ENCODE assay signal across 16 cellular contexts in the genomic region with DNA sequence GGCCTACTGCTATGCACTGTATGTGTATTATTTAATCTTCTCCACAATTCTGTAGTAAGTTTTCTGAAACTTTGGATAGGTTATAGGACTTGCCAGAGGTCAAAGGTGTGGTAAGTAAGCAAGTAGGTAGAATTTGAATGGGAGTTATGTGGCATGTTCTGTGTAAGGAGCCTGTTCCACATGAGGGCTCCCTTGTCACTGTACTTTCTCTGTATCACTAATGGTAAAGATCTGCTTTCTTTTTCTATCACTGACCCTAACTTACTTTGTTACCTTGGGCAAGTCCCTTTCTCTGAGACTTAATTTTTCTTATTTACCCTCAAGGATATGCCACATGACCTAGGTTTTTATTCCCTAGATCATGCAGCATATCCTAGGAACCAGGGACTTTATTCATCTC. TPM values are rescaled to one million over a fixed set of nuclear protein-coding genes. Genes with fewer than 3 reads are reported as not detected.
DNase-seq lines count a peak whose midpoint lies in the region; ATAC-seq, FAIRE-seq and TF ChIP-seq lines count a peak whose summit lies in the region.
"Had no signal": no experiment of that assay in that cellular context is flagged by ENCODE, and none has a peak within 500 bp of the region (broad histone marks: within the 10 kb centered on the region; RNA-seq: fewer than 3 reads in every experiment).

No MANE protein-coding gene starts in this region.

- TF ChIP-seq RAD21 in GM12878 (IDR thresholded peaks at IDR 0.05; ENCODE audit: insufficient read depth, low read depth, low read length): no peak

- H4K20me1 ChIP-seq in GM12878 (ENCODE audit: control insufficient read depth, insufficient read depth): peaks cover 9% of the 10 kb centered on the region

- TF ChIP-seq POLR2A in GM12878 (IDR thresholded peaks at IDR 0.05; ENCODE audit: low read depth, low read length) (no peak), thyroid gland (IDR thresholded peaks at IDR 0.05) (no peak)

- BruUV-seq in GM12878 (replicated peaks; lab: Mats Ljungman, UMichigan): no TSS peak

- TF ChIP-seq CTCF in HFFc6 (IDR thresholded peaks at IDR 0.05) (no peak), GM12878 (IDR thresholded peaks at IDR 0.05 in 2 of 3, conservative IDR thresholded peaks at IDR 0.05 in 1 of 3; ENCODE audit: control insufficient read depth in 2 of 3, extremely low read depth in 1 of 3, insufficient read depth in 1 of 3, low read depth in 3 of 3, low read length in 3 of 3) (no peak), thyroid gland (IDR thresholded peaks at IDR 0.05) (no peak), GM13977 (IDR thresholded peaks at IDR 0.05; ENCODE audit: extremely low read depth, insufficient read depth, missing control alignments) (no peak)

- SMC1A ChIA-PET in GM12878 (lab: Charles Lee; ENCODE audit: uncharacterized antibody, unreplicated experiment): interaction anchor here (0.7 to 2.0 kb wide), 2 partner anchors 7 to 25 kb away, joined by 3 to 7 read pairs; no protein-coding TSS in a partner anchor

- H3K4me3 ChIP-seq in GM12878: no peak overlapping the region
- no peak overlapping the region for H3K4me3 ChIP-seq in thyroid gland (replicated peaks in 1 of 3)
- H3K4me3 ChIP-seq: heart right ventricle had no signal

- H3K9me3 Mint-ChIP-seq in activated naive CD8-positive, alpha-beta T cell (ENCODE audit: low read depth): no peaks in the 10 kb centered on the region
- H3K9me3 Mint-ChIP-seq in activated naive CD8-positive, alpha-beta T cell treated with anti-CD3 and anti-CD28 coated beads for 36 hours: no peaks in the 10 kb centered on the region
- H3K9me3 Mint-ChIP-seq in HFFc6: no peaks in the 10 kb centered on the region
- H3K9me3 Mint-ChIP-seq: activated naive CD4-positive, alpha-beta T cell treated with anti-CD3 and anti-CD28 coated beads, Interleukin-2, amount 10 ng/mL, durations not matched to agents 7 days and 5 days had no signal

- peak overlapping the region; percentile 75 for H3K27ac Mint-ChIP-seq in activated naive CD8-positive, alpha-beta T cell
- H3K27ac Mint-ChIP-seq in activated naive CD8-positive, alpha-beta T cell treated with anti-CD3 and anti-CD28 coated beads for 36 hours: no peak overlapping the region
- peak overlapping the region; percentile 64 for H3K27ac Mint-ChIP-seq in HFFc6
- H3K27ac Mint-ChIP-seq: activated naive CD4-positive, alpha-beta T cell treated with anti-CD3 and anti-CD28 coated beads, Interleukin-2, amount 10 ng/mL, durations not matched to agents 7 days and 5 days had no signal

- H3K36me3 Mint-ChIP-seq in activated naive CD8-positive, alpha-beta T cell: peaks cover 4% of the 10 kb centered on the region
- no peaks in the 10 kb centered on the region for H3K36me3 Mint-ChIP-seq in activated naive CD8-positive, alpha-beta T cell treated with anti-CD3 and anti-CD28 coated beads for 36 hours
- H3K36me3 Mint-ChIP-seq in HFFc6 (ENCODE audit: low read depth): no peaks in the 10 kb centered on the region

- TF ChIP-seq EP300 in GM12878 (IDR thresholded peaks at IDR 0.05; ENCODE audit: borderline replicate concordance in 1 of 2, control insufficient read depth in 1 of 2, low read depth in 2 of 2, low read length in 2 of 2): 0 out of 4 replicates have a peak, but pooled peaks of 1 of the 2 experiments have one; percentile 4

- no peaks in the 10 kb centered on the region for H3K27me3 Mint-ChIP-seq in activated naive CD8-positive, alpha-beta T cell
- no peaks in the 10 kb centered on the region for H3K27me3 Mint-ChIP-seq in activated naive CD8-positive, alpha-beta T cell treated with anti-CD3 and anti-CD28 coated beads for 36 hours
- no peaks in the 10 kb centered on the region; the same call in 1 of the 2 replicates for H3K27me3 Mint-ChIP-seq in HFFc6 (ENCODE audit: insufficient read depth)
- H3K27me3 Mint-ChIP-seq: activated naive CD4-positive, alpha-beta T cell treated with anti-CD3 and anti-CD28 coated beads, Interleukin-2, amount 10 ng/mL, durations not matched to agents 7 days and 5 days had no signal

- in situ Hi-C loops in GM12878 (cut with MboI): no loop called here
- in situ Hi-C loops in GM13977 (cut with MboI; ENCODE audit: low pct_unique_long_range_greater_than_20kb, low sequenced_read_pairs, unreplicated experiment): no loop called here

- peaks cover 12% of the 10 kb centered on the region for H3K4me1 ChIP-seq in GM12878 (ENCODE audit: control insufficient read depth, insufficient read depth, low read length)
- H3K4me1 ChIP-seq in thyroid gland: peaks cover 42 to 60% of the 10 kb centered on the region in 2 donors

- FAIRE-seq in GM12878 (lab: Jason Lieb, UNC): peak; percentile 91
- FAIRE-seq: bronchial epithelial cell, keratinocyte had no signal

- no peak for DNase-seq in activated naive CD8-positive, alpha-beta T cell treated with anti-CD3 and anti-CD28 coated beads for 36 hours
- DNase-seq in HFFc6 (no peak), GM12878 (ENCODE audit: low read depth, low spot score) (peak; percentile 24), thyroid gland (no peak), GM13977 (ENCODE audit: low spot score) (no peak), glomerular visceral epithelial cell (ENCODE audit: extremely low spot score) (no peak)
- DNase-seq in activated effector memory CD4-positive, alpha-beta T cell treated with anti-CD3 and anti-CD28 coated beads, Interleukin-2, amount 50 U/mL, for 16 hours: no peak
- DNase-seq: activated naive CD4-positive, alpha-beta T cell treated with anti-CD3 and anti-CD28 coated beads, Interleukin-2, amount 10 ng/mL, durations not matched to agents 7 days and 5 days; GF-D8; heart right ventricle; mesenchymal stem cell; NCI-H2171 treated with DMSO at 0.1 percent for 48 hours; right cardiac atrium had no signal

- peak; percentile 90 for ATAC-seq in GM12878
- ATAC-seq: heart right ventricle, right cardiac atrium had no signal

- no peaks in the 10 kb centered on the region for H3K27me3 ChIP-seq in GM12878 (replicated peaks in 1 of 2; ENCODE audit: control insufficient read depth in 2 of 2, insufficient read depth in 2 of 2, low read length in 1 of 2)
- no peaks in the 10 kb centered on the region for H3K27me3 ChIP-seq in thyroid gland
- H3K27me3 ChIP-seq: heart right ventricle had no signal

- CTCF ChIA-PET in GM12878 (lab: Yijun Ruan, JAX): interaction anchor here (1.6 kb wide), 1 partner anchor 64 kb away, joined by 5 read pairs; no protein-coding TSS in a partner anchor

- POLR2A ChIA-PET in GM12878 (lab: Charles Lee): no interaction called here

- H3K27ac ChIP-seq in GM12878 (ENCODE audit: control insufficient read depth, insufficient read depth) (peak overlapping the region; percentile 49), thyroid gland (peak overlapping the region; percentile 29 to 62 (median 39))
- H3K27ac ChIP-seq: heart right ventricle had no signal

- peaks cover 73% of the 10 kb centered on the region for H3K4me1 Mint-ChIP-seq in activated naive CD8-positive, alpha-beta T cell (ENCODE audit: low read depth)
- H3K4me1 Mint-ChIP-seq in activated naive CD8-positive, alpha-beta T cell treated with anti-CD3 and anti-CD28 coated beads for 36 hours: peaks cover 48% of the 10 kb centered on the region
- peaks cover 64% of the 10 kb centered on the region for H3K4me1 Mint-ChIP-seq in HFFc6 (ENCODE audit: low read depth)

- intact Hi-C loops in GM12878 (cut with micrococcal nuclease; ENCODE audit: unreplicated experiment) (no loop called here), thyroid gland (cut with DNase I) (no loop called here)

- H3K79me2 ChIP-seq in GM12878 (ENCODE audit: control insufficient read depth, insufficient read depth, low read length): peaks cover 43% of the 10 kb centered on the region

- no peak overlapping the region for H3K9ac ChIP-seq in GM12878 (ENCODE audit: control insufficient read depth, insufficient read depth, low read length)

- H3K4me2 ChIP-seq in GM12878 (ENCODE audit: control insufficient read depth, insufficient read depth): no peak overlapping the region

- H3K36me3 ChIP-seq in GM12878 (ENCODE audit: control insufficient read depth in 2 of 2, insufficient read depth in 2 of 2, low read length in 1 of 2) (peaks cover 5 to 17% of the 10 kb centered on the region in 2 experiments), thyroid gland (no peaks in the 10 kb centered on the region)

- H2AFZ ChIP-seq in GM12878 (ENCODE audit: control insufficient read depth, low read depth, low read length): no peak overlapping the region

- H3K9me3 ChIP-seq in GM12878 (replicated peaks; ENCODE audit: control insufficient read depth, insufficient read depth, low read length) (no peaks in the 10 kb centered on the region), thyroid gland (no peaks in the 10 kb centered on the region)
- H3K9me3 ChIP-seq: heart right ventricle had no signal

- H3K4me3 Mint-ChIP-seq in activated naive CD8-positive, alpha-beta T cell: no peak overlapping the region
- H3K4me3 Mint-ChIP-seq in activated naive CD8-positive, alpha-beta T cell treated with anti-CD3 and anti-CD28 coated beads for 36 hours: no peak overlapping the region
- no peak overlapping the region for H3K4me3 Mint-ChIP-seq in HFFc6
- H3K4me3 Mint-ChIP-seq: activated naive CD4-positive, alpha-beta T cell treated with anti-CD3 and anti-CD28 coated beads, Interleukin-2, amount 10 ng/mL, durations not matched to agents 7 days and 5 days had no signal

- RAD21 ChIA-PET in GM12878 (lab: Charles Lee; ENCODE audit: unreplicated experiment): no interaction called here

RNA-seq across cellular contexts. Expression of a gene that starts 50.3 kb away (rescaled TPM):
- 100 to 1,000 TPM; 177 to 179 TPM for total RNA-seq in activated naive CD8-positive, alpha-beta T cell treated with anti-CD3 and anti-CD28 coated beads for 36 hours
- 100 to 1,000 TPM in 1 of 6 experiments, 10 to 100 TPM in 5; 85.7 to 101 (median 94.5) TPM for total RNA-seq in HFFc6 (2021; fragmentation: NEBNext Ultra II Directional; extraction: Animal tissue kit (Norgen Biotek cat#: 25700))
- 19.3 and 19.8 TPM in 2 replicates for total RNA-seq in GM12878 (2013; cell fraction: nucleolus; rRNA removed)
- total RNA-seq in GM12878 (2014; rRNA removed) (78.6 and 96.7 TPM in 2 replicates), GM12878 (2014; rRNA removed; fragmentation: Illumina TruSeq; extraction: Trizol) (144 and 153 TPM in 2 replicates), GM12878 (2021) (80.2 and 84.1 TPM in 2 replicates), thyroid gland (10 to 100 TPM; 34.1 to 50.5 (median 42.6) TPM)
- 79.9 TPM for polyA plus RNA-seq in GM12878 (2011; ENCODE audit: low read depth)
- polyA plus RNA-seq in GM12878 (2011; rRNA removed) (88.7 and 134 TPM in 2 replicates), GM12878 (2014; fragmentation: Illumina TruSeq; extraction: Trizol) (153 and 161 TPM in 2 replicates), GM12878 (2014; fragmentation: Nextera tagmentation; extraction: Ambion mirVana) (100 to 1,000 TPM in 1 of 2 experiments, 10 to 100 TPM in 1; 60.2 to 103 TPM), GM12878 (2014; rRNA removed) (76.0 and 84.6 TPM in 2 replicates), GM12878 (2016; fragmentation: Nextera tagmentation; extraction: Ambion mirVana) (10 to 100 TPM; 78.1 to 79.0 TPM)
- polyA plus RNA-seq in GM12878 (2011; cell fraction: cytosol; rRNA removed): 40.4 and 43.0 TPM in 2 replicates
- polyA plus RNA-seq in GM12878 (2011; cell fraction: nucleus; rRNA removed): 27.3 and 28.2 TPM in 2 replicates
- polyA plus RNA-seq in GM12878 (2012): 89.2 and 98.1 TPM in 2 replicates
- 25.0 and 32.9 TPM in 2 replicates for polyA minus RNA-seq in GM12878 (2011; rRNA and poly(A)+ RNA removed)
- polyA minus RNA-seq in GM12878 (2011; cell fraction: cytosol; rRNA and poly(A)+ RNA removed): 15.5 and 17.9 TPM in 2 replicates
- 8.2 and 12.4 TPM in 2 replicates for polyA minus RNA-seq in GM12878 (2011; cell fraction: nucleus; rRNA and poly(A)+ RNA removed)
